In the genomic region with DNA sequence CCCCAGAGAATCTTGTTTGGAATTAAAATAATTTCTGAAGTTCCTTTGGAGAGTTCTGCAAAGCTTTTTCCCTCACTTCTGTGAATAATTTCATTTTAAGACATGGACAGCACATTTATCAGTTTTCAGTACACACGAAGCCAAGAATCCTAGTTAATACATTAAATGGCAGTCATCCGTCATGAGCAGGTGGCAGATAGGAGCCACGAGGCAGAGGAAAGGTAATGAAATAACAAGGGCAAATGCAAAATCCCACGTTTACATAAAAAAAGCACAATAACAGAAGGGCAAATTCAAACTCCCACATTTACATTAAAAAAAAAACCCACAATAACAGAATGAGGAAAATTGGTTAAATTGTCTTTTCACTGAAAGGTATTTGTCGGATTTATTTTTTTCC, we compare ENCODE assay signal across 32 cellular contexts. TPM values are rescaled to one million over a fixed set of nuclear protein-coding genes. Genes with fewer than 3 reads are reported as not detected.
"Had no signal": no experiment of that assay in that cellular context is flagged by ENCODE, and none has a peak within 500 bp of the region (broad histone marks: within the 10 kb centered on the region; RNA-seq: fewer than 3 reads in every experiment).

No MANE protein-coding gene starts in this region.

- FAIRE-seq: endothelial cell of umbilical vein had no signal

- H3K27ac ChIP-seq: dorsolateral prefrontal cortex, esophagus muscularis mucosa, foreskin keratinocyte, gastroesophageal sphincter, heart left ventricle, hepatocyte, left lung, neural progenitor cell, parathyroid adenoma, suprapubic skin, transverse colon, upper lobe of right lung, uterus had no signal

- H3K27me3 ChIP-seq: foreskin keratinocyte, hepatocyte, left lung, neural progenitor cell, suprapubic skin, transverse colon, upper lobe of right lung, uterus had no signal

- H3K36me3 Mint-ChIP-seq: mesothelial cell of epicardium; naive B cell; natural killer cell treated with Interleukin-12 subunit alpha and Interleukin-12 subunit beta and Interleukin-15 and Interleukin-18, amount 100 ng/mL, for 72 hours had no signal

- H2AFZ ChIP-seq: hepatocyte, parathyroid adenoma had no signal

- DNase-seq: dorsolateral prefrontal cortex; effector CD4-positive, alpha-beta T cell; foreskin keratinocyte; heart left ventricle; left cardiac atrium; left lung; mesenchymal stem cell; mucosa of descending colon; naive B cell; stimulated activated CD4-positive, alpha-beta T cell treated with anti-CD3 and anti-CD28 coated beads, Interleukin-12 subunit alpha, Interleukin-12 subunit beta, amount 100 ng/mL, for 4 hours; stimulated activated CD4-positive, alpha-beta T cell treated with anti-CD3 and anti-CD28 coated beads, Interleukin-1b, Interleukin-23, amount 100 ng/mL, for 48 hours; stimulated activated CD4-positive, alpha-beta T cell treated with anti-CD3 and anti-CD28 coated beads, Interleukin-4, amount 100 ng/mL, for 1 hour; stimulated activated CD8-positive, alpha-beta memory T cell treated with anti-CD3 and anti-CD28 coated beads, Interleukin-4, amount 100 ng/mL, for 48 hours; stimulated activated naive CD4-positive, alpha-beta T cell; stimulated activated naive CD8-positive, alpha-beta T cell treated with anti-CD3 and anti-CD28 coated beads, Interleukin-15, amount 100 ng/mL, for 72 hours; transverse colon; upper lobe of right lung; uterus had no signal

- H3K4me1 Mint-ChIP-seq: naive B cell; neural progenitor cell; stimulated activated naive CD8-positive, alpha-beta T cell treated with anti-CD3 and anti-CD28 coated beads, Interleukin-15, amount 100 ng/mL, for 72 hours had no signal

- H3K4me2 ChIP-seq: hepatocyte, neural progenitor cell, smooth muscle cell had no signal

- H3K27ac Mint-ChIP-seq: mesothelial cell of epicardium; natural killer cell treated with Interleukin-12 subunit alpha and Interleukin-12 subunit beta and Interleukin-15 and Interleukin-18, amount 100 ng/mL, for 72 hours; neural progenitor cell; progenitor cell of endocrine pancreas; stimulated activated naive CD8-positive, alpha-beta T cell treated with anti-CD3 and anti-CD28 coated beads, Interleukin-15, amount 100 ng/mL, for 72 hours had no signal

- H3K4me1 ChIP-seq: esophagus muscularis mucosa, foreskin keratinocyte, gastroesophageal sphincter, left lung, neural progenitor cell, parathyroid adenoma, suprapubic skin, upper lobe of right lung, uterus had no signal

- H3K9ac ChIP-seq: neural progenitor cell, parathyroid adenoma had no signal

- H3K79me2 ChIP-seq: hepatocyte, parathyroid adenoma had no signal

- H3K9me3 ChIP-seq: esophagus muscularis mucosa, gastroesophageal sphincter, heart left ventricle, left lung, mucosa of descending colon, suprapubic skin, transverse colon, upper lobe of right lung, uterus had no signal

- H3K4me3 Mint-ChIP-seq: mesothelial cell of epicardium; naive B cell; natural killer cell treated with Interleukin-12 subunit alpha and Interleukin-12 subunit beta and Interleukin-15 and Interleukin-18, amount 100 ng/mL, for 72 hours; neural progenitor cell; stimulated activated naive CD8-positive, alpha-beta T cell treated with anti-CD3 and anti-CD28 coated beads, Interleukin-15, amount 100 ng/mL, for 72 hours had no signal

- H3K9me3 Mint-ChIP-seq: natural killer cell treated with Interleukin-12 subunit alpha and Interleukin-12 subunit beta and Interleukin-15 and Interleukin-18, amount 100 ng/mL, for 72 hours; stimulated activated naive CD8-positive, alpha-beta T cell treated with anti-CD3 and anti-CD28 coated beads, Interleukin-15, amount 100 ng/mL, for 72 hours had no signal

- H3K36me3 ChIP-seq: esophagus muscularis mucosa, gastroesophageal sphincter, heart left ventricle, left lung, neural progenitor cell, suprapubic skin, transverse colon, upper lobe of right lung, uterus had no signal

- ATAC-seq: foreskin keratinocyte; gastroesophageal sphincter; heart left ventricle; left cardiac atrium; left lung; mucosa of descending colon; natural killer cell treated with Interleukin-12 subunit alpha and Interleukin-12 subunit beta and Interleukin-15 and Interleukin-18, amount 100 ng/mL, for 72 hours; sciatic nerve; stimulated activated naive CD8-positive, alpha-beta T cell treated with anti-CD3 and anti-CD28 coated beads, Interleukin-15, amount 100 ng/mL, for 72 hours; upper lobe of right lung had no signal

- H3K4me3 ChIP-seq: dorsolateral prefrontal cortex, esophagus muscularis mucosa, gastroesophageal sphincter, heart left ventricle, hepatocyte, left lung, mucosa of descending colon, neural progenitor cell, smooth muscle cell, suprapubic skin, transverse colon, upper lobe of right lung, uterus had no signal

RNA-seq across cellular contexts. Expression of gene SNTG2, which starts 25.9 kb away (rescaled TPM):
- total RNA-seq: endothelial cell of umbilical vein, epithelial cell of proximal tubule, fibroblast of lung, foreskin keratinocyte, hepatocyte, mesothelial cell of epicardium, smooth muscle cell had no signal
- polyA plus RNA-seq: endothelial cell of umbilical vein, foreskin keratinocyte, hepatocyte had no signal
